In the genomic region with DNA sequence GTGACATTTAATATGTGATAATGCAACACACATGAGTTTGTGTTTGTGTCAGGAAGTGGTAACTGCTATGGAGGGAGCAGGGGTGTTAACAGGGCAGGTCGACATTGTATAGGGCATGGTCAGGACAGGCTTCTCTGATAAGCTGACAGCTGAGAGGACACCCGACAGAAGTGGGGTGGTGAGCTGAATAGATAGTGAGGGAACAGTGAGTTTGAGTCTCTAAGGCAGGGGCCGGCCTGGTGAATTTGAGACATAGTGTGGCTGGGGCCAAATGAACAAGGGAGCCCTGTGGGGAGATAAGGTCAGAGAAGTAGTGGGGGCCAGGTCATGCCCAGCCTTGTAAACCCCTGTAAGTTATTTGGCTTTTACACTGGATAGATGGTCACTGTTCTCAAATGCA, we compare ENCODE assay signal across 23 cellular contexts.
"Had no signal": no experiment of that assay in that cellular context is flagged by ENCODE, and none has a peak within 500 bp of the region (broad histone marks: within the 10 kb centered on the region; RNA-seq: fewer than 3 reads in every experiment).

No MANE protein-coding gene starts in this region.

- DNase-seq: cortex of kidney; effector memory CD8-positive, alpha-beta T cell; left ventricle myocardium superior; lower lobe of right lung; mucosa of descending colon; naive B cell; stimulated activated CD4-positive, alpha-beta T cell treated with anti-CD3 and anti-CD28 coated beads, Interleukin-12 subunit alpha, Interleukin-12 subunit beta, amount 100 ng/mL, for 4 hours; stimulated activated CD4-positive, alpha-beta T cell treated with anti-CD3 and anti-CD28 coated beads, Interleukin-1b, Interleukin-23, amount 100 ng/mL, for 48 hours; stimulated activated CD4-positive, alpha-beta T cell treated with anti-CD3 and anti-CD28 coated beads, Interleukin-4, amount 100 ng/mL, for 1 hour; stimulated activated CD8-positive, alpha-beta memory T cell treated with anti-CD3 and anti-CD28 coated beads, Interleukin-4, amount 100 ng/mL, for 48 hours; stimulated activated naive CD4-positive, alpha-beta T cell; stimulated activated naive CD8-positive, alpha-beta T cell treated with anti-CD3 and anti-CD28 coated beads, Interleukin-15, amount 100 ng/mL, for 72 hours; transverse colon; upper lobe of right lung; uterus had no signal

- H3K36me3 ChIP-seq: lower lobe of right lung, prostate gland, right atrium auricular region, suprapubic skin, transverse colon, upper lobe of right lung, uterus had no signal

- H3K27ac ChIP-seq: lower lobe of right lung, prostate gland, right atrium auricular region, suprapubic skin, transverse colon, upper lobe of right lung, uterus had no signal

- H3K4me1 ChIP-seq: lower lobe of right lung, prostate gland, right atrium auricular region, suprapubic skin, transverse colon, upper lobe of right lung, uterus had no signal

- H3K4me2 ChIP-seq: smooth muscle cell had no signal

- ATAC-seq: effector memory CD8-positive, alpha-beta T cell; left ventricle myocardium superior; lower lobe of right lung; mucosa of descending colon; sciatic nerve; stimulated activated naive CD8-positive, alpha-beta T cell treated with anti-CD3 and anti-CD28 coated beads, Interleukin-15, amount 100 ng/mL, for 72 hours; upper lobe of right lung had no signal

- H3K9me3 ChIP-seq: lower lobe of right lung, mucosa of descending colon, prostate gland, right atrium auricular region, suprapubic skin, transverse colon, upper lobe of right lung, uterus had no signal

- H3K27me3 ChIP-seq: right atrium auricular region, transverse colon, upper lobe of right lung, uterus had no signal

- H3K4me3 ChIP-seq: lower lobe of right lung, mucosa of descending colon, prostate gland, right atrium auricular region, smooth muscle cell, suprapubic skin, transverse colon, upper lobe of right lung, uterus had no signal

- FAIRE-seq: endometrium, frontal cortex, keratinocyte had no signal
